Comparison of ENCODE assay signal across 1 cellular context in genomic region chr4:76943129-76943620, GRCh38.
TF ChIP-seq lines count a peak whose summit lies in the region.

No MANE protein-coding gene starts in this region.

TF ChIP-seq in SK-N-SH, 30 proteins besides CTCF, POLR2A, EP300 and RAD21:
- TF ChIP-seq GABPA (IDR thresholded peaks at IDR 0.05; ENCODE audit: low read depth), result no peak
- peak; percentile 70 for TF ChIP-seq FOSL2 (IDR thresholded peaks at IDR 0.05; ENCODE audit: borderline replicate concordance, low read depth)
- TF ChIP-seq JUND (IDR thresholded peaks at IDR 0.05), result peak; percentile 57
- peak; percentile 40 for TF ChIP-seq PBX3 (IDR thresholded peaks at IDR 0.05)
- TF ChIP-seq RCOR1 (IDR thresholded peaks at IDR 0.05; ENCODE audit: low read length), result no peak
- TF ChIP-seq FOXJ3 (CRISPR knock-in tag; IDR thresholded peaks at IDR 0.05), result no peak
- TF ChIP-seq MXI1 (IDR thresholded peaks at IDR 0.05; ENCODE audit: low read depth, low read length), result no peak
- peak; percentile 68 for TF ChIP-seq NFIC (IDR thresholded peaks at IDR 0.05; ENCODE audit: borderline replicate concordance)
- TF ChIP-seq TCF12 (IDR thresholded peaks at IDR 0.05), result peak; percentile 45
- TF ChIP-seq ELF1 (IDR thresholded peaks at IDR 0.05), result no peak
TF ChIP-seq in SK-N-SH: peak in this region for 5.
